Comparison of ENCODE assay signal across 8 cellular contexts in the genomic region with DNA sequence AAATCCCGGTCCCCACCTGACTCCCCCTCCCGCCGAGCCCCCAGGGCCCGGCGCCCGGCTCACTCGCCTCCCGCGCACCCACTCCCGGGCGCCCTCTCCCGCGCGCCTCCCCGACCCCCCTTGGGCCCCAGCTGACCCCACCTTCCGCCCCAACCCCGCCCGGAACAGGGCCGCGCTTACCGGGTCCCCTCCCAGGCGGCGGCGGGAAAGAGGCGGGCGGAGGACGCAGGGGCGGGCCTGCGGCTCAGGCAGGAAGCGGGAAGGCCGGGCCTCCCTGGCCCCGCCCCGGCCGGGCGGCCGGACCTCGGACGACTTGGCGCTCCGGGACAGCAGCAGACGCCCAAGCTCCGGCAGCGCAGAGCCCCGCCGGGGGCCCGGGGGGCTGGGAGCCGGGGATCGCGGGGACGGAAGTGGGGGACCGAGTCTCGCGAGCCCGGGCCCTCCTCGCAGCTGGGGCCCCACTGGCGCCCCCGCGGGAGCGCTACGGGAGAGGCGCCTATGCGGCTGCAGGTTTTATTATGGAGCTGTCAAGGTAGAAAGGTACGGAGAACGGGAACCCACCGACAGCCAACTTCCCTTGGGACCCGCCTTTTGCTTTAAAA. TPM values are rescaled to one million over a fixed set of nuclear protein-coding genes. Genes with fewer than 3 reads are reported as not detected.
DNase-seq lines count a peak whose midpoint lies in the region; TF ChIP-seq lines count a peak whose summit lies in the region.

A gene (minus strand): TSS at position 212 of the 602 bp plus-strand sequence. CDS start 15,905 bp downstream, outside the sequence.

- H3K27me3 Mint-ChIP-seq in activated naive CD4-positive, alpha-beta T cell treated with anti-CD3 and anti-CD28 coated beads, Interleukin-2, amount 50 U/mL, for 24 hours, result no peaks in the 10 kb centered on the region
- no peaks in the 10 kb centered on the region for H3K27me3 Mint-ChIP-seq in osteocyte (ENCODE audit: unreplicated experiment)

- H3K36me3 ChIP-seq in testis (ENCODE audit: low read depth, missing control alignments), result no peaks in the 10 kb centered on the region

- H3K9me3 Mint-ChIP-seq in activated naive CD4-positive, alpha-beta T cell treated with anti-CD3 and anti-CD28 coated beads, Interleukin-2, amount 50 U/mL, for 24 hours, result no peaks in the 10 kb centered on the region
- H3K9me3 Mint-ChIP-seq in osteocyte (ENCODE audit: unreplicated experiment), result peaks cover 10% of the 10 kb centered on the region

- intact Hi-C loops in testis (cut with DNase I; ENCODE audit: low total_unique reads), result no loop called here

- H3K9me3 ChIP-seq in testis, result no peaks in the 10 kb centered on the region

- peak within 1 kb of the TSS; percentile 95 for H3K4me3 Mint-ChIP-seq in activated naive CD4-positive, alpha-beta T cell treated with anti-CD3 and anti-CD28 coated beads, Interleukin-2, amount 50 U/mL, for 24 hours
- peak within 1 kb of the TSS; percentile 85 for H3K4me3 Mint-ChIP-seq in osteocyte (ENCODE audit: unreplicated experiment)

- peak within 1 kb of the TSS; percentile 91 to 92 for H3K27ac ChIP-seq in testis

- H3K4me1 Mint-ChIP-seq in activated naive CD4-positive, alpha-beta T cell treated with anti-CD3 and anti-CD28 coated beads, Interleukin-2, amount 50 U/mL, for 24 hours, result peaks cover 24% of the 10 kb centered on the region
- peaks cover 10% of the 10 kb centered on the region for H3K4me1 Mint-ChIP-seq in osteocyte (ENCODE audit: unreplicated experiment)

- TF ChIP-seq POLR2A in testis (IDR thresholded peaks at IDR 0.05), result no peak

- TF ChIP-seq CTCF in GM10266 (IDR thresholded peaks at IDR 0.05; ENCODE audit: control insufficient read depth, insufficient read depth, low read depth, missing control alignments), result peak; percentile 60
- TF ChIP-seq CTCF in HFF-Myc (IDR thresholded peaks at IDR 0.05; ENCODE audit: low read depth, low read length, missing control alignments), result peak; percentile 31
- peak; percentile 57 for TF ChIP-seq CTCF in osteocyte (IDR thresholded peaks at IDR 0.05)
- peak; percentile 16 to 38 (median 35) for TF ChIP-seq CTCF in testis (IDR thresholded peaks at IDR 0.05)

- H3K27me3 ChIP-seq in testis, result no peaks in the 10 kb centered on the region

- H3K27ac Mint-ChIP-seq in activated naive CD4-positive, alpha-beta T cell treated with anti-CD3 and anti-CD28 coated beads, Interleukin-2, amount 50 U/mL, for 24 hours, result peak within 1 kb of the TSS; percentile 97
- peak within 1 kb of the TSS; percentile 64 for H3K27ac Mint-ChIP-seq in osteocyte (ENCODE audit: unreplicated experiment)

- DNase-seq in GM10266 (ENCODE audit: extremely low spot score) (peak; percentile 96), HFF-Myc (ENCODE audit: extremely low read depth, low read depth) (peak; percentile 30), NAMALWA (ENCODE audit: low spot score) (peak; percentile 86), SKM-1 (lab: John Stamatoyannopoulos, UW; ENCODE audit: unreplicated experiment) (peak; percentile 43), glomerular visceral epithelial cell (ENCODE audit: extremely low spot score) (peak; percentile 85), osteocyte (ENCODE audit: extremely low spot score, unreplicated experiment) (peak; percentile 94), testis (peak; percentile 90)

- H3K4me3 ChIP-seq in HFF-Myc (replicated peaks; ENCODE audit: low read depth, low read length) (peak within 1 kb of the TSS; percentile 62), testis (peak within 1 kb of the TSS; percentile 82 to 94)

- peaks cover 3% of the 10 kb centered on the region for H3K36me3 Mint-ChIP-seq in activated naive CD4-positive, alpha-beta T cell treated with anti-CD3 and anti-CD28 coated beads, Interleukin-2, amount 50 U/mL, for 24 hours
- H3K36me3 Mint-ChIP-seq in osteocyte (ENCODE audit: unreplicated experiment), result peaks cover 7% of the 10 kb centered on the region

- WGBS in testis, 2 donors, result 0 to 1% methylated on average over 11 to 45 of the region's 66 CpGs

- peaks cover 22% of the 10 kb centered on the region for H3K4me1 ChIP-seq in testis

RNA-seq across cellular contexts. Expression of the gene that starts here (rescaled TPM):
- total RNA-seq in osteocyte, result 80.6 and 89.2 TPM in 2 replicates
- 100 to 1,000 TPM; 160 to 220 TPM for total RNA-seq in testis
- 161 TPM for polyA plus RNA-seq in testis (ENCODE audit: insufficient read depth, low read depth, low replicate concordance)

Comparison
In these comparisons a context has a peak if more than half of its experiments do, and no peak if none do; other contexts are left out.
1. Peak in every context shown above with its lines: DNase-seq, H3K4me3 ChIP-seq and H3K27ac ChIP-seq.
2. DNase-seq: peak in every context shown above with its lines; median percentile 96 in GM10266; 94 in osteocyte; 90 in testis; 86 in NAMALWA; 85 in glomerular visceral epithelial cell; 43 in SKM-1; 30 in HFF-Myc.